8 cellular contexts compared by ENCODE assay signal in genomic region chr19:34962281-34962944, GRCh38. TPM values are rescaled to one million over a fixed set of nuclear protein-coding genes. Genes with fewer than 3 reads are reported as not detected.
DNase-seq lines count a peak whose midpoint lies in the region; ATAC-seq, FAIRE-seq and TF ChIP-seq lines count a peak whose summit lies in the region.

No MANE protein-coding gene starts in this region.

- TF ChIP-seq POLR2A in upper lobe of left lung (IDR thresholded peaks at IDR 0.05) = no peak

- TF ChIP-seq CTCF in keratinocyte (optimal IDR thresholded peaks at IDR 0.05 in 1 of 3, IDR thresholded peaks at IDR 0.05 in 1 of 3, conservative IDR thresholded peaks at IDR 0.05 in 1 of 3; ENCODE audit: extremely low read depth in 1 of 3, insufficient read depth in 2 of 3, low read length in 3 of 3) (no peak), upper lobe of left lung (IDR thresholded peaks at IDR 0.05) (no peak)

- peak overlapping the region; percentile 60 for H3K27ac Mint-ChIP-seq in activated naive CD4-positive, alpha-beta T cell treated with anti-CD3 and anti-CD28 coated beads for 36 hours
- peak overlapping the region; percentile 77 for H3K27ac Mint-ChIP-seq in activated T-helper 2 cell treated with anti-CD3 and anti-CD28 coated beads, Interferon-gamma antibody, Interleukin-2, Interleukin-4, amounts not matched to agents 10 μg/mL and 5 μg/mL and 100 μg/mL, durations not matched to agents 14 hours and 24 hours and 36 hours

- H4K20me1 ChIP-seq in keratinocyte (ENCODE audit: control insufficient read depth, extremely low read depth, insufficient read depth, low read length) = no peaks in the 10 kb centered on the region

- CTCF ChIA-PET in activated naive CD4-positive, alpha-beta T cell treated with anti-CD3 and anti-CD28 coated beads for 36 hours (lab: Charles Lee) = interaction anchor here (1.2 to 1.4 kb wide), 3 partner anchors 12 to 102 kb away, joined by 3 to 4 read pairs (median 4); no protein-coding TSS in a partner anchor

- H3K36me3 Mint-ChIP-seq in activated naive CD4-positive, alpha-beta T cell treated with anti-CD3 and anti-CD28 coated beads for 36 hours (ENCODE audit: low read depth) = peaks cover 54% of the 10 kb centered on the region
- peaks cover 60% of the 10 kb centered on the region for H3K36me3 Mint-ChIP-seq in activated T-helper 2 cell treated with anti-CD3 and anti-CD28 coated beads, Interferon-gamma antibody, Interleukin-2, Interleukin-4, amounts not matched to agents 10 μg/mL and 5 μg/mL and 100 μg/mL, durations not matched to agents 14 hours and 24 hours and 36 hours (ENCODE audit: low read depth)

- 50 to 58% methylated on average over 7 of the region's 7 CpGs for WGBS in upper lobe of left lung, 2 donors

- dilution Hi-C loops in keratinocyte (cut with MboI; ENCODE audit: extremely low pct_ligation_motif_present, low sequenced_read_pairs) = no loop called here

- no peak overlapping the region for H3K27ac ChIP-seq in keratinocyte (ENCODE audit: control insufficient read depth, insufficient read depth, low read length)
- peak overlapping the region; percentile 70 to 94 (median 85) for H3K27ac ChIP-seq in upper lobe of left lung

- H3K36me3 ChIP-seq in keratinocyte (ENCODE audit: control insufficient read depth in 2 of 2, extremely low read depth in 1 of 2, insufficient read depth in 2 of 2, low read length in 2 of 2) (peaks cover 5 to 18% of the 10 kb centered on the region in 2 experiments), upper lobe of left lung (peaks cover 20 to 40% (median 35%) of the 10 kb centered on the region in 4 donors)

- no peaks in the 10 kb centered on the region for H3K9me1 ChIP-seq in keratinocyte (ENCODE audit: control insufficient read depth, extremely low read depth, insufficient read depth, low read length)

- peak; percentile 25 for DNase-seq in activated naive CD4-positive, alpha-beta T cell treated with anti-CD3 and anti-CD28 coated beads for 36 hours
- DNase-seq in activated naive CD4-positive, alpha-beta T cell treated with Interleukin-2 at 50 U/mL for 16 hours = no peak
- peak; percentile 41 for DNase-seq in activated T-helper 2 cell treated with anti-CD3 and anti-CD28 coated beads, Interferon-gamma antibody, Interleukin-2, Interleukin-4, amounts not matched to agents 10 μg/mL and 5 μg/mL and 100 μg/mL, durations not matched to agents 14 hours and 24 hours and 36 hours (ENCODE audit: low spot score)
- DNase-seq in keratinocyte (ENCODE audit: low read depth, low spot score) = no peak
- no peak for DNase-seq in upper lobe of left lung
- no peak for DNase-seq in Ammon's horn (ENCODE audit: low spot score)

- H3K27me3 ChIP-seq in keratinocyte (ENCODE audit: control insufficient read depth, extremely low read depth, insufficient read depth, low read length) = no peaks in the 10 kb centered on the region
- no peaks in the 10 kb centered on the region for H3K27me3 ChIP-seq in upper lobe of left lung

- H3K9me3 ChIP-seq in keratinocyte (ENCODE audit: control insufficient read depth, low read depth, low read length) (peaks cover 22% of the 10 kb centered on the region), upper lobe of left lung (peaks cover 31 to 44% (median 39%) of the 10 kb centered on the region in 4 donors)

- H3K4me1 Mint-ChIP-seq in activated naive CD4-positive, alpha-beta T cell treated with anti-CD3 and anti-CD28 coated beads for 36 hours (ENCODE audit: low read depth) = peaks cover 21% of the 10 kb centered on the region
- H3K4me1 Mint-ChIP-seq in activated T-helper 2 cell treated with anti-CD3 and anti-CD28 coated beads, Interferon-gamma antibody, Interleukin-2, Interleukin-4, amounts not matched to agents 10 μg/mL and 5 μg/mL and 100 μg/mL, durations not matched to agents 14 hours and 24 hours and 36 hours (ENCODE audit: low read depth) = peaks cover 16% of the 10 kb centered on the region

- no peaks in the 10 kb centered on the region for H3K27me3 Mint-ChIP-seq in activated naive CD4-positive, alpha-beta T cell treated with anti-CD3 and anti-CD28 coated beads for 36 hours (ENCODE audit: low read depth)
- H3K27me3 Mint-ChIP-seq in activated T-helper 2 cell treated with anti-CD3 and anti-CD28 coated beads, Interferon-gamma antibody, Interleukin-2, Interleukin-4, amounts not matched to agents 10 μg/mL and 5 μg/mL and 100 μg/mL, durations not matched to agents 14 hours and 24 hours and 36 hours (ENCODE audit: low read depth) = no peaks in the 10 kb centered on the region

- H3K79me2 ChIP-seq in keratinocyte (ENCODE audit: control insufficient read depth, insufficient read depth, low read length) = peaks cover 5% of the 10 kb centered on the region

- H3K4me1 ChIP-seq in keratinocyte (ENCODE audit: control insufficient read depth, extremely low read depth, insufficient read depth, low read length) (peaks cover 10% of the 10 kb centered on the region), upper lobe of left lung (peaks cover 9 to 28% (median 23%) of the 10 kb centered on the region in 4 donors)

- peaks cover 58% of the 10 kb centered on the region for H3K9me3 Mint-ChIP-seq in activated naive CD4-positive, alpha-beta T cell treated with anti-CD3 and anti-CD28 coated beads for 36 hours
- peaks cover 67% of the 10 kb centered on the region for H3K9me3 Mint-ChIP-seq in activated T-helper 2 cell treated with anti-CD3 and anti-CD28 coated beads, Interferon-gamma antibody, Interleukin-2, Interleukin-4, amounts not matched to agents 10 μg/mL and 5 μg/mL and 100 μg/mL, durations not matched to agents 14 hours and 24 hours and 36 hours

- peak overlapping the region; percentile 91 for H3K4me2 ChIP-seq in keratinocyte (ENCODE audit: control insufficient read depth, extremely low read depth, insufficient read depth, low read depth, low read length)

- H3K4me3 ChIP-seq in keratinocyte (ENCODE audit: control insufficient read depth in 2 of 3, extremely low read depth in 1 of 3, insufficient read depth in 2 of 3, low read depth in 1 of 3, low read length in 3 of 3) (peak overlapping the region in 2 of 3 experiments; percentile 67 to 84), upper lobe of left lung (peak overlapping the region; percentile 82 to 97 (median 94))

- no peak overlapping the region for H3K9ac ChIP-seq in keratinocyte (ENCODE audit: control insufficient read depth, extremely low read depth, insufficient read depth, low read length)

- FAIRE-seq in keratinocyte (lab: Jason Lieb, UNC) = peak; percentile 29

- no peak overlapping the region for H2AFZ ChIP-seq in keratinocyte (ENCODE audit: control insufficient read depth, low read length)

- intact Hi-C loops in activated naive CD4-positive, alpha-beta T cell treated with anti-CD3 and anti-CD28 coated beads for 36 hours (cut with micrococcal nuclease) = loop anchor here (10.0 kb wide), 1 partner anchor 188 kb away; the partner anchor contains the start of gene ZNF599
- intact Hi-C loops in activated T-helper 2 cell treated with anti-CD3 and anti-CD28 coated beads, Interferon-gamma antibody, Interleukin-2, Interleukin-4, amounts not matched to agents 10 μg/mL and 5 μg/mL and 100 μg/mL, durations not matched to agents 14 hours and 24 hours and 36 hours (cut with micrococcal nuclease) = loop anchor here (5.0 kb wide), 1 partner anchor 40 kb away; the partner anchor contains the start of gene GRAMD1A

- H3K4me3 Mint-ChIP-seq in activated naive CD4-positive, alpha-beta T cell treated with anti-CD3 and anti-CD28 coated beads for 36 hours = peak overlapping the region; percentile 89
- peak overlapping the region; percentile 96 for H3K4me3 Mint-ChIP-seq in activated T-helper 2 cell treated with anti-CD3 and anti-CD28 coated beads, Interferon-gamma antibody, Interleukin-2, Interleukin-4, amounts not matched to agents 10 μg/mL and 5 μg/mL and 100 μg/mL, durations not matched to agents 14 hours and 24 hours and 36 hours (ENCODE audit: low read depth)

- ATAC-seq in upper lobe of left lung (ENCODE audit: low FRiP score in 2 of 2) (peak in 1 of 2 donors; percentile 31), HG02623 (IDR thresholded peaks at IDR 0.05; ENCODE audit: unreplicated experiment) (no peak), HG03159 (IDR thresholded peaks at IDR 0.05; ENCODE audit: unreplicated experiment) (no peak)

- peak in 3 of 4 donors; percentile 44 to 95 (median 93) for TF ChIP-seq EP300 in upper lobe of left lung (IDR thresholded peaks at IDR 0.05)

RNA-seq across cellular contexts. Expression of gene ZNF792, which starts 1.6 kb away (rescaled TPM):
- total RNA-seq in activated naive CD4-positive, alpha-beta T cell treated with anti-CD3 and anti-CD28 coated beads for 36 hours = 1 to 10 TPM; 3.1 to 3.5 TPM
- 9.9 and 10.0 TPM in 2 replicates for total RNA-seq in activated T-helper 2 cell treated with anti-CD3 and anti-CD28 coated beads, Interferon-gamma antibody, Interleukin-2, Interleukin-4, amounts not matched to agents 10 μg/mL and 5 μg/mL and 100 μg/mL, durations not matched to agents 14 hours and 24 hours and 36 hours
- 1.9 to 2.5 TPM (median 2.0 TPM) in 3 replicates for polyA plus RNA-seq in keratinocyte
- not detected for polyA plus RNA-seq in keratinocyte (2011; ENCODE audit: low read depth)
- 1.2 and 1.4 TPM in 2 replicates for polyA plus RNA-seq in keratinocyte (2011; cell fraction: cytosol; rRNA removed)
- polyA plus RNA-seq in keratinocyte (2011; cell fraction: nucleus; rRNA removed) = 2.1 and 2.2 TPM in 2 replicates
- polyA plus RNA-seq in keratinocyte (2012; ENCODE audit: low replicate concordance) = 0.37 and 1.6 TPM in 2 replicates
- polyA minus RNA-seq in keratinocyte = 2.7 to 4.9 TPM (median 4.8 TPM) in 3 replicates
- polyA minus RNA-seq in keratinocyte (2011; cell fraction: cytosol; rRNA and poly(A)+ RNA removed) = 1.3 TPM
- polyA minus RNA-seq in keratinocyte (2011; cell fraction: nucleus; rRNA and poly(A)+ RNA removed) = 4.1 and 6.6 TPM in 2 replicates
- total RNA-seq in upper lobe of left lung = 10 to 100 TPM in 3 of 6 donors, 1 to 10 TPM in 3; 8.3 to 14.5 (median 9.8) TPM

RNA-seq across cellular contexts. Expression of gene ZNF30, which starts 35.7 kb away (rescaled TPM):
- 1 to 10 TPM; 4.4 to 5.5 TPM for total RNA-seq in activated naive CD4-positive, alpha-beta T cell treated with anti-CD3 and anti-CD28 coated beads for 36 hours
- total RNA-seq in activated T-helper 2 cell treated with anti-CD3 and anti-CD28 coated beads, Interferon-gamma antibody, Interleukin-2, Interleukin-4, amounts not matched to agents 10 μg/mL and 5 μg/mL and 100 μg/mL, durations not matched to agents 14 hours and 24 hours and 36 hours = 3.3 and 3.5 TPM in 2 replicates
- 2.8 to 4.6 TPM (median 4.1 TPM) in 3 replicates for polyA plus RNA-seq in keratinocyte
- 1.2 TPM for polyA plus RNA-seq in keratinocyte (2011; ENCODE audit: low read depth)
- polyA plus RNA-seq in keratinocyte (2011; cell fraction: cytosol; rRNA removed) = 1.8 and 3.2 TPM in 2 replicates
- polyA plus RNA-seq in keratinocyte (2011; cell fraction: nucleus; rRNA removed) = 5.0 and 5.9 TPM in 2 replicates
- 2.3 and 2.7 TPM in 2 replicates for polyA plus RNA-seq in keratinocyte (2012; ENCODE audit: low replicate concordance)
- 1.1 to 4.4 TPM (median 2.9 TPM) in 3 replicates for polyA minus RNA-seq in keratinocyte
- polyA minus RNA-seq in keratinocyte (2011; cell fraction: cytosol; rRNA and poly(A)+ RNA removed) = 1.7 TPM
- polyA minus RNA-seq in keratinocyte (2011; cell fraction: nucleus; rRNA and poly(A)+ RNA removed) = 3.3 and 4.3 TPM in 2 replicates
- 10 to 100 TPM in 1 of 6 donors, 1 to 10 TPM in 5; 2.1 to 15.7 (median 3.2) TPM for total RNA-seq in upper lobe of left lung

RNA-seq across cellular contexts. Expression of gene GRAMD1A, which starts 37.7 kb away (rescaled TPM):
- 100 to 1,000 TPM; 117 to 125 TPM for total RNA-seq in activated naive CD4-positive, alpha-beta T cell treated with anti-CD3 and anti-CD28 coated beads for 36 hours
- 260 TPM in 2 replicates for total RNA-seq in activated T-helper 2 cell treated with anti-CD3 and anti-CD28 coated beads, Interferon-gamma antibody, Interleukin-2, Interleukin-4, amounts not matched to agents 10 μg/mL and 5 μg/mL and 100 μg/mL, durations not matched to agents 14 hours and 24 hours and 36 hours
- polyA plus RNA-seq in keratinocyte = 22.1 to 26.8 TPM (median 24.6 TPM) in 3 replicates
- 10.2 TPM for polyA plus RNA-seq in keratinocyte (2011; ENCODE audit: low read depth)
- polyA plus RNA-seq in keratinocyte (2011; cell fraction: cytosol; rRNA removed) = 24.4 and 28.2 TPM in 2 replicates
- 44.1 and 73.3 TPM in 2 replicates for polyA plus RNA-seq in keratinocyte (2011; cell fraction: nucleus; rRNA removed)
- 14.2 and 25.5 TPM in 2 replicates for polyA plus RNA-seq in keratinocyte (2012; ENCODE audit: low replicate concordance)
- 23.0 to 35.5 TPM (median 26.0 TPM) in 3 replicates for polyA minus RNA-seq in keratinocyte
- 21.9 TPM for polyA minus RNA-seq in keratinocyte (2011; cell fraction: cytosol; rRNA and poly(A)+ RNA removed)
- polyA minus RNA-seq in keratinocyte (2011; cell fraction: nucleus; rRNA and poly(A)+ RNA removed) = 15.7 and 19.5 TPM in 2 replicates
- 100 to 1,000 TPM in 4 of 6 donors, 10 to 100 TPM in 2; 85.1 to 206 (median 119) TPM for total RNA-seq in upper lobe of left lung

Comparison
In these comparisons a context has a peak if more than half of its experiments do, and no peak if none do; other contexts are left out.
1. DNase-seq: peak in activated naive CD4-positive, alpha-beta T cell treated with anti-CD3 and anti-CD28 coated beads for 36 hours (single experiment) and activated T-helper 2 cell treated with anti-CD3 and anti-CD28 coated beads, Interferon-gamma antibody, Interleukin-2, Interleukin-4, amounts not matched to agents 10 μg/mL and 5 μg/mL and 100 μg/mL, durations not matched to agents 14 hours and 24 hours and 36 hours (single experiment); none in activated naive CD4-positive, alpha-beta T cell treated with Interleukin-2 at 50 U/mL for 16 hours (single experiment), keratinocyte (single experiment), upper lobe of left lung (0 of 2) and Ammon's horn (single experiment).